ENCODE assay signal across 8 cellular contexts in genomic region chr9:129413537-129414376, GRCh38.
DNase-seq lines count a peak whose midpoint lies in the region; ATAC-seq lines count a peak whose summit lies in the region.

No MANE protein-coding gene starts in this region.

- H3K27ac ChIP-seq in caudate nucleus (ENCODE audit: low read depth, low read length) = peak overlapping the region; percentile 100

- peak; percentile 100 for DNase-seq in AG08396 (ENCODE audit: low spot score)
- peak; percentile 95 for DNase-seq in NCI-H345 (lab: John Stamatoyannopoulos, UW)
- peak; percentile 97 to 99 (median 98) for DNase-seq in activated CD4-positive, CD25-positive, alpha-beta regulatory T cell (lab: John Stamatoyannopoulos, UW)
- peak; percentile 27 to 98 (median 93) for DNase-seq in caudate nucleus (lab: John Stamatoyannopoulos, UW)
- DNase-seq in inferior parietal cortex (ENCODE audit: extremely low spot score) = peak; percentile 93
- DNase-seq in smooth muscle cell of the brain vasculature (ENCODE audit: low read depth, low spot score) = peak; percentile 89

- ATAC-seq in GM19025 (IDR thresholded peaks at IDR 0.05; ENCODE audit: low read depth, unreplicated experiment) = peak; percentile 87
- peak; percentile 83 for ATAC-seq in HG03196 (IDR thresholded peaks at IDR 0.05; ENCODE audit: unreplicated experiment)

Comparison
In these comparisons a context has a peak if more than half of its experiments do, and no peak if none do; other contexts are left out.
1. Peak in every context shown above with its lines: DNase-seq, ATAC-seq and H3K27ac ChIP-seq.